In the genomic region with DNA sequence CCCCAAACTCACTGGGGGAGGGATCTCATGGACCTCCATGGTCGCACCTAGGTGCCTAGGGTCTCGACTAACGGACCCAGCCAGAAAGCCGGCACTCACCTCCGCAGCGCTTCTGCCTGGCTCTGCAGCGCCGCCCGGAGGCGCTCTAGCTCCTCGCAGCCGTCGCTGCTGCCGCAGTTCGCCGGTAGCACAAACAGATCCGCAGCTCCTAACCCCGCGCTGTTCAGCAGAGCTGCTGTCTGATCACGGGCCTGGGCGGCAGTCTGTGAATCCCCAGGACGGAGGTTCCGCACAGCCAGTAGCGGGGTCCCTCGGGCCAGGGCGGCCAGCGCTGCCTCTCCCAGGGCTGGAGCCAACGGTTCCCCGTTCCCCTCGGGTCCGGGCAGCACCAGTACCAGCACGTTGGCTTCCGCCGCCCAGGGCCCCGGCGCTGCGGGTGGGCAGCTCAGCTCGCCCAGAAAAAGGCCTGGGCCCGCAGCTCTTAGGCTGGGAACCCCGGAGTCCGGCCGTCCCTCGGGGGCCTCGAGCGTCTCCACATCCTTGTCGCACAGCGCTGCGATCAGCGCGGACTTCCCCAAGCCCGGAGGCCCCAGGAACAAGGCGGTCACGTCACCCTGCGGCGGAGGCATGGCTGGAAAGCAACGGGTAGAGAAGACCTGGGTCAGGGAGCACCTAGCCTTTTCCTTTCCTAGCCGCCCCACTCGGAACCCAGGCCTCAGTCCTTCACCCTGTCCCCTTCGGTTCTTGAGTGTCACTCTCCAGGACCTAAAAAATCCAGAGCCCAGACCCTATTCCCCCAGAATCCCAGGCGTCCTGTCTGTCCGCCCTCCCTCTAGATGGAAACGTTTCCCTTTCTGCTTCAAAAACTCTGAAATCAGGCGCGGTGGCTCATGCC, we compare ENCODE assay signal across 8 cellular contexts. TPM values are rescaled to one million over a fixed set of nuclear protein-coding genes. Genes with fewer than 3 reads are reported as not detected.
A peak's percentile ranks its signal among the peaks of the same experiment; 100 is the strongest.
DNase-seq lines count a peak whose midpoint lies in the region; ATAC-seq and TF ChIP-seq lines count a peak whose summit lies in the region.

No MANE protein-coding gene starts in this region.

- no peaks in the 10 kb centered on the region for H3K9me3 Mint-ChIP-seq in activated T-helper 17 cell treated with anti-CD3 and anti-CD28 coated beads, Interleukin-2, amount 50 U/mL, for 72 hours

- peaks cover 73% of the 10 kb centered on the region for H3K36me3 Mint-ChIP-seq in activated T-helper 17 cell treated with anti-CD3 and anti-CD28 coated beads, Interleukin-2, amount 50 U/mL, for 72 hours (ENCODE audit: low read depth)

- peaks cover 17% of the 10 kb centered on the region for H3K79me1 ChIP-seq in neuronal stem cell (ENCODE audit: low read depth, low read length)

- H3K36me3 ChIP-seq in Peyer's patch = peaks cover 0 to 40% (median 0%) of the 10 kb centered on the region in 3 donors
- H3K36me3 ChIP-seq in neuronal stem cell (replicated peaks in 1 of 2; ENCODE audit: control insufficient read depth in 2 of 2, insufficient read depth in 2 of 2, low read length in 2 of 2) = peaks cover 31 to 68% of the 10 kb centered on the region in 2 donors

- H3K4me3 ChIP-seq in Peyer's patch (peak overlapping the region; percentile 51 to 64 (median 56)), fibroblast of the aortic adventitia (ENCODE audit: low read depth, low read length) (peak overlapping the region; percentile 85), neuronal stem cell (ENCODE audit: low read length in 2 of 2) (peak overlapping the region; percentile 60 to 83)

- peak; percentile 61 for ATAC-seq in activated T-helper 17 cell treated with anti-CD3 and anti-CD28 coated beads, Interleukin-2, amount 50 U/mL, for 72 hours (replicated peaks)

- H3K4me1 Mint-ChIP-seq in activated T-helper 17 cell treated with anti-CD3 and anti-CD28 coated beads, Interleukin-2, amount 50 U/mL, for 72 hours = peaks cover 31% of the 10 kb centered on the region

- H4K8ac ChIP-seq in neuronal stem cell (ENCODE audit: low read depth, low read length) = no peak overlapping the region

- peak overlapping the region; percentile 91 for H3K14ac ChIP-seq in neuronal stem cell (ENCODE audit: low read length)

- H3K4ac ChIP-seq in neuronal stem cell (ENCODE audit: low read length) = no peak overlapping the region

- H3K9ac ChIP-seq in neuronal stem cell (ENCODE audit: low read depth, low read length, poor library complexity) = peak overlapping the region; percentile 96

- TF ChIP-seq CTCF in Peyer's patch (IDR thresholded peaks at IDR 0.05) (peak; percentile 55 to 78 (median 75)), fibroblast of the aortic adventitia (IDR thresholded peaks at IDR 0.05; ENCODE audit: insufficient read depth, low read length) (peak; percentile 89)

- no peak overlapping the region for H2BK120ac ChIP-seq in neuronal stem cell (ENCODE audit: low read depth, low read length)

- peak overlapping the region; percentile 79 to 97 (median 90) for H3K27ac ChIP-seq in Peyer's patch
- H3K27ac ChIP-seq in neuronal stem cell (replicated peaks; ENCODE audit: low read length) = no peak overlapping the region
- H3K27ac ChIP-seq in temporal lobe (ENCODE audit: low read depth, low read length) = peak overlapping the region; percentile 97

- peak overlapping the region; percentile 42 for H2BK5ac ChIP-seq in neuronal stem cell (ENCODE audit: low read length)

- H3K27me3 Mint-ChIP-seq in activated T-helper 17 cell treated with anti-CD3 and anti-CD28 coated beads, Interleukin-2, amount 50 U/mL, for 72 hours = no peaks in the 10 kb centered on the region

- H3K9me3 ChIP-seq in Peyer's patch = no peaks in the 10 kb centered on the region
- H3K9me3 ChIP-seq in neuronal stem cell (replicated peaks in 1 of 2; ENCODE audit: control insufficient read depth in 2 of 2, insufficient read depth in 1 of 2, low read depth in 1 of 2, low read length in 2 of 2) = no peaks in the 10 kb centered on the region

- no CpG with 5 or more reads among the region's 64 CpGs for WGBS in neuronal stem cell (ENCODE audit: extremely low coverage in 2 of 2, insufficient read length in 2 of 2, insufficient replicate concordance in 1 of 2), 2 donors

- H3K4me3 Mint-ChIP-seq in activated T-helper 17 cell treated with anti-CD3 and anti-CD28 coated beads, Interleukin-2, amount 50 U/mL, for 72 hours = peak overlapping the region; percentile 94

- peak; percentile 89 for DNase-seq in DMS53 (lab: John Stamatoyannopoulos, UW)
- peak; percentile 54 for DNase-seq in HPDE6-E6E7 (ENCODE audit: extremely low spot score)
- DNase-seq in Peyer's patch = peak; percentile 57 to 78 (median 74)
- peak; percentile 59 for DNase-seq in fibroblast of the aortic adventitia (ENCODE audit: low read depth)
- DNase-seq in neuronal stem cell (ENCODE audit: low spot score) = peak; percentile 53
- no peak for DNase-seq in mesenteric fat pad (ENCODE audit: low spot score)

- peak overlapping the region; percentile 72 for H2AFZ ChIP-seq in neuronal stem cell (ENCODE audit: low read length)

- peak overlapping the region; percentile 99 for H3K27ac Mint-ChIP-seq in activated T-helper 17 cell treated with anti-CD3 and anti-CD28 coated beads, Interleukin-2, amount 50 U/mL, for 72 hours

- H3K27me3 ChIP-seq in Peyer's patch (no peaks in the 10 kb centered on the region), neuronal stem cell (ENCODE audit: control insufficient read depth in 3 of 3, insufficient read depth in 3 of 3, low read depth in 1 of 3, low read length in 3 of 3) (no peaks in the 10 kb centered on the region)

- peak overlapping the region; percentile 88 for H3K4me2 ChIP-seq in neuronal stem cell (ENCODE audit: insufficient read depth, low read length, poor library complexity, severe bottlenecking)

- peak overlapping the region; percentile 44 for H2AK5ac ChIP-seq in neuronal stem cell (ENCODE audit: low read depth, low read length)

- peak overlapping the region; percentile 45 for H3K18ac ChIP-seq in neuronal stem cell (ENCODE audit: low read length)

- no peak overlapping the region for H4K91ac ChIP-seq in neuronal stem cell (ENCODE audit: low read depth, low read length, poor library complexity)

- H2BK15ac ChIP-seq in neuronal stem cell (ENCODE audit: low read length) = no peak overlapping the region

- H2BK12ac ChIP-seq in neuronal stem cell (ENCODE audit: low read length) = no peak overlapping the region

- peak overlapping the region; percentile 56 for H3K23ac ChIP-seq in neuronal stem cell (ENCODE audit: low read depth, low read length, poor library complexity)

- peak in 1 of 2 donors; percentile 17 for TF ChIP-seq POLR2A in Peyer's patch (IDR thresholded peaks at IDR 0.05)

- H3K4me1 ChIP-seq in Peyer's patch = peaks cover 0 to 39% (median 21%) of the 10 kb centered on the region in 4 donors
- H3K4me1 ChIP-seq in neuronal stem cell (ENCODE audit: control insufficient read depth in 2 of 2, insufficient read depth in 1 of 2, low read depth in 1 of 2, low read length in 2 of 2) = peaks cover 7 to 8% of the 10 kb centered on the region in 2 donors

RNA-seq across cellular contexts. Expression of gene IRGQ, which starts 1.0 kb away (rescaled TPM):
- total RNA-seq in Peyer's patch (10 to 100 TPM; 10.7 to 28.8 (median 18.5) TPM), fibroblast of the aortic adventitia (ENCODE audit: low replicate concordance) (17.5 and 32.3 TPM in 2 replicates), temporal lobe (92.0 TPM), mesenteric fat pad (21.7 TPM)
- total RNA-seq in activated T-helper 17 cell treated with anti-CD3 and anti-CD28 coated beads, Interleukin-2, amount 50 U/mL, for 72 hours = 10 to 100 TPM; 18.3 to 22.1 TPM
- 8.3 TPM for polyA plus RNA-seq in neuronal stem cell (2013, experiment 1 of 2)
- 8.4 TPM for polyA plus RNA-seq in neuronal stem cell (2013, experiment 2 of 2)

RNA-seq across cellular contexts. Expression of gene ZNF576, which starts 1.4 kb away (rescaled TPM):
- 10 to 100 TPM in 3 of 4 donors, 1 to 10 TPM in 1; 6.6 to 21.9 (median 16.5) TPM for total RNA-seq in Peyer's patch
- total RNA-seq in activated T-helper 17 cell treated with anti-CD3 and anti-CD28 coated beads, Interleukin-2, amount 50 U/mL, for 72 hours = 10 to 100 TPM; 17.8 to 23.3 TPM
- total RNA-seq in fibroblast of the aortic adventitia (ENCODE audit: low replicate concordance) = 10.0 and 10.3 TPM in 2 replicates
- 12.5 TPM for polyA plus RNA-seq in neuronal stem cell (2013, experiment 1 of 2)
- 12.1 TPM for polyA plus RNA-seq in neuronal stem cell (2013, experiment 2 of 2)
- total RNA-seq in temporal lobe = 5.2 TPM
- 12.1 TPM for total RNA-seq in mesenteric fat pad

RNA-seq across cellular contexts. Expression of gene SRRM5, which starts 16.9 kb away (rescaled TPM):
- total RNA-seq in Peyer's patch (1 to 10 TPM in 3 of 4 donors, not detected in 1; 1.2 to 2.7 (median 2.5) TPM), fibroblast of the aortic adventitia (ENCODE audit: low replicate concordance) (0.09 TPM in 1 of 2 replicates, not detected in the other), temporal lobe (not detected), mesenteric fat pad (0.22 TPM)
- 1 to 10 TPM in 1 of 2 donors, under 1 TPM in 1; 0.74 to 1.4 TPM for total RNA-seq in activated T-helper 17 cell treated with anti-CD3 and anti-CD28 coated beads, Interleukin-2, amount 50 U/mL, for 72 hours
- 0.20 TPM for polyA plus RNA-seq in neuronal stem cell (2013, experiment 1 of 2)
- 0.26 TPM for polyA plus RNA-seq in neuronal stem cell (2013, experiment 2 of 2)

RNA-seq across cellular contexts. Expression of gene PINLYP, which starts 19.4 kb away (rescaled TPM):
- total RNA-seq in Peyer's patch (1 to 10 TPM in 3 of 4 donors, not detected in 1; 1.9 to 6.6 (median 2.8) TPM), fibroblast of the aortic adventitia (ENCODE audit: low replicate concordance) (6.4 and 7.4 TPM in 2 replicates), temporal lobe (7.4 TPM), mesenteric fat pad (2.2 TPM)
- total RNA-seq in activated T-helper 17 cell treated with anti-CD3 and anti-CD28 coated beads, Interleukin-2, amount 50 U/mL, for 72 hours = 1 to 10 TPM; 4.6 to 6.2 TPM
- polyA plus RNA-seq in neuronal stem cell (2013, experiment 1 of 2) = 8.4 TPM
- polyA plus RNA-seq in neuronal stem cell (2013, experiment 2 of 2) = 8.4 TPM

RNA-seq across cellular contexts. Expression of gene XRCC1, which starts 19.6 kb away (rescaled TPM):
- total RNA-seq in Peyer's patch = 10 to 100 TPM; 18.4 to 49.5 (median 22.2) TPM
- 10 to 100 TPM; 33.8 to 34.9 TPM for total RNA-seq in activated T-helper 17 cell treated with anti-CD3 and anti-CD28 coated beads, Interleukin-2, amount 50 U/mL, for 72 hours
- 23.5 and 32.9 TPM in 2 replicates for total RNA-seq in fibroblast of the aortic adventitia (ENCODE audit: low replicate concordance)
- 45.5 TPM for polyA plus RNA-seq in neuronal stem cell (2013, experiment 1 of 2)
- 44.7 TPM for polyA plus RNA-seq in neuronal stem cell (2013, experiment 2 of 2)
- 12.0 TPM for total RNA-seq in temporal lobe
- total RNA-seq in mesenteric fat pad = 18.2 TPM
